Comparison of ENCODE assay signal across 17 cellular contexts in the genomic region with DNA sequence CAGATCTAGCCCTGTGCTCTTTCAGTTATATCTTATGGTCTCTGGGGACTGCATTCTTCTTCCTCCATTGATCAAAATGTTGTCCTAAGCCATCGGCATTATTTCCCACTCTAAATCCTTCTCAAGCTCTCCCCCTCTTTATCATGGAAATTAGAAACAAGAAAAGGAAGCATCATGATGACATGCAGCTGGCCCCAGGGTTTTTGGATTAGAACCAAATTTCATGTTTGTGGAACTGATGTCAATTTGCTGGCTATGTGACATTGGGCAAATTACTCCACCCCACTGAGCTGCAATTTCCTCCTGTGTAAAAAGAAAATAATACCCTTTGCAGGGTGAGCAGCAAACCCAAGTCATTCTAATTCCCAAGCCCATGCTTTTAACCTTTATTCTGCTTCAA.
A peak's percentile ranks its signal among the peaks of the same experiment; 100 is the strongest.
DNase-seq lines count a peak whose midpoint lies in the region; ATAC-seq and FAIRE-seq lines count a peak whose summit lies in the region.
"Had no signal": no experiment of that assay in that cellular context is flagged by ENCODE, and none has a peak within 500 bp of the region (broad histone marks: within the 10 kb centered on the region; RNA-seq: fewer than 3 reads in every experiment).

No MANE protein-coding gene starts in this region.

- peak; percentile 32 for DNase-seq in EH (ENCODE audit: low read depth)
- DNase-seq in NCI-H1417 (lab: John Stamatoyannopoulos, UW), result peak; percentile 64 to 94 (median 83)
- peak; percentile 67 for DNase-seq in NCI-H774 (lab: John Stamatoyannopoulos, UW)
- no peak for DNase-seq in stimulated activated naive B cell treated with anti-CD40 and anti-IgM and Interleukin-4, amounts not matched to agents 10 μg/mL and 1 μg/mL and 100 μg/mL, for 72 hours
- no peak for DNase-seq in superior temporal gyrus (ENCODE audit: extremely low spot score)
- DNase-seq: activated CD8-positive, alpha-beta memory T cell treated with anti-CD3 and anti-CD28 coated beads for 24 hours; activated effector memory CD4-positive, alpha-beta T cell treated with Interleukin-2 at 50 U/mL for 16 hours; CD8-positive, alpha-beta T cell; effector CD4-positive, alpha-beta T cell; H9; Kasumi-1; mesendoderm; NK-92 treated with Interleukin-12 subunit alpha and Interleukin-12 subunit beta, amount 100 ng/mL, for 24 hours; nucleus accumbens had no signal

- H3K4me1 Mint-ChIP-seq in stimulated activated naive B cell treated with anti-CD40 and anti-IgM and Interleukin-4, amounts not matched to agents 10 μg/mL and 1 μg/mL and 100 μg/mL, for 72 hours, result no peaks in the 10 kb centered on the region

- FAIRE-seq in islet of Langerhans (lab: Jason Lieb, UNC), result peak; percentile 49

- H3K27me3 Mint-ChIP-seq in stimulated activated naive B cell treated with anti-CD40 and anti-IgM and Interleukin-4, amounts not matched to agents 10 μg/mL and 1 μg/mL and 100 μg/mL, for 72 hours, result peaks cover 0 to 6% of the 10 kb centered on the region in 2 donors
- H3K27me3 Mint-ChIP-seq: stimulated activated naive CD8-positive, alpha-beta T cell treated with anti-CD3 and anti-CD28 coated beads, Interleukin-15, Interleukin-2, amounts not matched to agents 100 ng/mL and 50 ng/mL, for 24 hours had no signal

- H3K36me3 Mint-ChIP-seq in stimulated activated naive B cell treated with anti-CD40 and anti-IgM and Interleukin-4, amounts not matched to agents 10 μg/mL and 1 μg/mL and 100 μg/mL, for 72 hours, result no peaks in the 10 kb centered on the region
- H3K36me3 Mint-ChIP-seq: CD8-positive, alpha-beta T cell had no signal

- no peaks in the 10 kb centered on the region for H3K9me3 Mint-ChIP-seq in stimulated activated naive B cell treated with anti-CD40 and anti-IgM and Interleukin-4, amounts not matched to agents 10 μg/mL and 1 μg/mL and 100 μg/mL, for 72 hours
- H3K9me3 Mint-ChIP-seq: CD8-positive, alpha-beta T cell; stimulated activated naive CD8-positive, alpha-beta T cell treated with anti-CD3 and anti-CD28 coated beads, Interleukin-15, Interleukin-2, amounts not matched to agents 100 ng/mL and 50 ng/mL, for 24 hours had no signal

- H3K4me3 Mint-ChIP-seq in stimulated activated naive B cell treated with anti-CD40 and anti-IgM and Interleukin-4, amounts not matched to agents 10 μg/mL and 1 μg/mL and 100 μg/mL, for 72 hours, result no peak overlapping the region
- H3K4me3 Mint-ChIP-seq: CD8-positive, alpha-beta T cell; H9; stimulated activated naive CD8-positive, alpha-beta T cell treated with anti-CD3 and anti-CD28 coated beads, Interleukin-15, Interleukin-2, amounts not matched to agents 100 ng/mL and 50 ng/mL, for 24 hours had no signal

- no peak overlapping the region for H3K27ac Mint-ChIP-seq in stimulated activated naive B cell treated with anti-CD40 and anti-IgM and Interleukin-4, amounts not matched to agents 10 μg/mL and 1 μg/mL and 100 μg/mL, for 72 hours
- H3K27ac Mint-ChIP-seq: CD8-positive, alpha-beta T cell; stimulated activated naive CD8-positive, alpha-beta T cell treated with anti-CD3 and anti-CD28 coated beads, Interleukin-15, Interleukin-2, amounts not matched to agents 100 ng/mL and 50 ng/mL, for 24 hours had no signal

- no peak for ATAC-seq in stimulated activated naive B cell treated with anti-CD40 and anti-IgM and Interleukin-4, amounts not matched to agents 10 μg/mL and 1 μg/mL and 100 μg/mL, for 72 hours (replicated peaks)
- no peak for ATAC-seq in GM18909 (IDR thresholded peaks at IDR 0.05; ENCODE audit: poor library complexity, unreplicated experiment)
- ATAC-seq: CD8-positive, alpha-beta T cell had no signal

Comparison
In these comparisons a context has a peak if more than half of its experiments do, and no peak if none do; other contexts are left out.
1. DNase-seq: peak in EH (single experiment), NCI-H1417 (3 of 3) and NCI-H774 (single experiment); none in stimulated activated naive B cell treated with anti-CD40 and anti-IgM and Interleukin-4, amounts not matched to agents 10 μg/mL and 1 μg/mL and 100 μg/mL, for 72 hours (single experiment) and superior temporal gyrus (single experiment).